Comparison of ENCODE assay signal across 8 cellular contexts in the genomic region with DNA sequence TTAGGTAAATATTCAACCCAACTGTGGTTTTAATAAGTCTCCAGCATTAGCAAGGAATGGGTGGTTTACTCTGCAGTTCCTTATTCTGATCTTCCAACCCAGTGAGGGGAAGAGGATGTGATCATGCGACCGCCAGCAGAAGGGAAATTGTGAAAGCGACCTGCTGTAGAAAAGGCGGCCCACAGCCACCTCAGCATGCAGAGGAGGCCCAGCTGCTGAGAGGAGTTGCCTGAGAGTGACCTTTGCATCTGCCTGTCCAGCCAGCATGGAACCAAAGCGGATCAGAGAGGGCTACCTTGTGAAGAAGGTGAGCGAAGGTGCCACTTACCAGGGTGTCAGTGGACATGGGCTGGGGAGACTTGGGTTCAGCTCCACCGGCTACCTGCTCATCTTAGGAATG. TPM values are rescaled to one million over a fixed set of nuclear protein-coding genes. Genes with fewer than 3 reads are reported as not detected.
DNase-seq lines count a peak whose midpoint lies in the region; ATAC-seq and TF ChIP-seq lines count a peak whose summit lies in the region.

A gene with protein sequence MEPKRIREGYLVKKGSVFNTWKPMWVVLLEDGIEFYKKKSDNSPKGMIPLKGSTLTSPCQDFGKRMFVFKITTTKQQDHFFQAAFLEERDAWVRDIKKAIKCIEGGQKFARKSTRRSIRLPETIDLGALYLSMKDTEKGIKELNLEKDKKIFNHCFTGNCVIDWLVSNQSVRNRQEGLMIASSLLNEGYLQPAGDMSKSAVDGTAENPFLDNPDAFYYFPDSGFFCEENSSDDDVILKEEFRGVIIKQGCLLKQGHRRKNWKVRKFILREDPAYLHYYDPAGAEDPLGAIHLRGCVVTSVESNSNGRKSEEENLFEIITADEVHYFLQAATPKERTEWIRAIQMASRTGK (plus strand): TSS at position 196 of the 400 bp plus-strand sequence. CDS start 70 bp downstream, at position 266.

- no peaks in the 10 kb centered on the region for H4K20me1 ChIP-seq in hepatocyte (ENCODE audit: insufficient read depth, poor library complexity, severe bottlenecking)

- DNase-seq in activated T-cell treated with anti-CD3 and anti-CD28 coated beads, Interleukin-2, amount 50 U/mL, for 24 hours = no peak
- DNase-seq in activated T-cell treated with anti-CD3 and anti-CD28 coated beads, Interleukin-2, amount 50 U/mL, for 48 hours = no peak
- peak; percentile 26 for DNase-seq in activated CD4-positive, alpha-beta memory T cell treated with anti-CD3 and anti-CD28 coated beads for 36 hours
- DNase-seq in lung (ENCODE audit: low spot score) = peak; percentile 60
- no peak for DNase-seq in hepatocyte (ENCODE audit: low spot score)
- DNase-seq in stimulated activated CD4-positive, alpha-beta T cell treated with anti-CD3 and anti-CD28 coated beads, Interleukin-15, amount 100 ng/mL, for 24 hours = no peak
- DNase-seq in occipital lobe (lab: John Stamatoyannopoulos, UW) = no peak

- TF ChIP-seq CTCF in lung (IDR thresholded peaks at IDR 0.05; ENCODE audit: control extremely low read depth, extremely low read depth) = no peak
- no peak for TF ChIP-seq CTCF in hepatocyte (IDR thresholded peaks at IDR 0.05; ENCODE audit: poor library complexity)

- peaks cover 4% of the 10 kb centered on the region for H3K9me3 Mint-ChIP-seq in activated T-cell treated with anti-CD3 and anti-CD28 coated beads, Interleukin-2, amount 50 U/mL, for 24 hours
- H3K9me3 Mint-ChIP-seq in activated CD4-positive, alpha-beta memory T cell treated with anti-CD3 and anti-CD28 coated beads for 36 hours = peaks cover 4% of the 10 kb centered on the region

- CTCF ChIA-PET in activated CD4-positive, alpha-beta memory T cell treated with anti-CD3 and anti-CD28 coated beads for 36 hours (lab: Charles Lee) = interaction anchor here (2.4 kb wide), 1 partner anchor 77 kb away, joined by 18 read pairs; no protein-coding TSS in a partner anchor

- H3K36me3 Mint-ChIP-seq in activated T-cell treated with anti-CD3 and anti-CD28 coated beads, Interleukin-2, amount 50 U/mL, for 24 hours (ENCODE audit: low read depth) = no peaks in the 10 kb centered on the region
- H3K36me3 Mint-ChIP-seq in activated CD4-positive, alpha-beta memory T cell treated with anti-CD3 and anti-CD28 coated beads for 36 hours = peaks cover 2% of the 10 kb centered on the region

- peak within 1 kb of the TSS; percentile 61 for H3K4me3 Mint-ChIP-seq in activated T-cell treated with anti-CD3 and anti-CD28 coated beads, Interleukin-2, amount 50 U/mL, for 24 hours
- peak within 1 kb of the TSS; percentile 53 for H3K4me3 Mint-ChIP-seq in activated CD4-positive, alpha-beta memory T cell treated with anti-CD3 and anti-CD28 coated beads for 36 hours

- no peaks in the 10 kb centered on the region for H3K9me2 ChIP-seq in hepatocyte (replicated peaks; ENCODE audit: insufficient read depth)

- H3K27me3 Mint-ChIP-seq in activated T-cell treated with anti-CD3 and anti-CD28 coated beads, Interleukin-2, amount 50 U/mL, for 24 hours = peaks cover 5% of the 10 kb centered on the region
- H3K27me3 Mint-ChIP-seq in activated CD4-positive, alpha-beta memory T cell treated with anti-CD3 and anti-CD28 coated beads for 36 hours = no peaks in the 10 kb centered on the region

- H3K4me1 ChIP-seq in lung (ENCODE audit: control insufficient read depth in 2 of 2, insufficient read depth in 2 of 2, low read length in 2 of 2) (no peaks in the 10 kb centered on the region), hepatocyte (ENCODE audit: insufficient read depth) (no peaks in the 10 kb centered on the region)

- intact Hi-C loops in activated CD4-positive, alpha-beta memory T cell treated with anti-CD3 and anti-CD28 coated beads for 36 hours (cut with micrococcal nuclease) = no loop called here

- no peaks in the 10 kb centered on the region for H3K27me3 ChIP-seq in lung (ENCODE audit: control insufficient read depth, insufficient read depth)
- no peaks in the 10 kb centered on the region for H3K27me3 ChIP-seq in hepatocyte

- no peaks in the 10 kb centered on the region for H3K79me2 ChIP-seq in hepatocyte

- H3K4me2 ChIP-seq in hepatocyte = no peak within 1 kb of the TSS

- no peak within 1 kb of the TSS for H2AFZ ChIP-seq in hepatocyte

- peak within 1 kb of the TSS; percentile 82 for H3K27ac Mint-ChIP-seq in activated T-cell treated with anti-CD3 and anti-CD28 coated beads, Interleukin-2, amount 50 U/mL, for 24 hours
- peak within 1 kb of the TSS; percentile 67 for H3K27ac Mint-ChIP-seq in activated CD4-positive, alpha-beta memory T cell treated with anti-CD3 and anti-CD28 coated beads for 36 hours

- H3K9me3 ChIP-seq in lung (ENCODE audit: control insufficient read depth in 2 of 2, insufficient read depth in 1 of 2, low read length in 1 of 2) (peaks cover 0 to 2% of the 10 kb centered on the region in 2 donors), hepatocyte (ENCODE audit: low read depth) (no peaks in the 10 kb centered on the region)

- no peak within 1 kb of the TSS for H3K4me3 ChIP-seq in lung
- no peak within 1 kb of the TSS for H3K4me3 ChIP-seq in hepatocyte

- POLR2A ChIA-PET in activated CD4-positive, alpha-beta memory T cell treated with anti-CD3 and anti-CD28 coated beads for 36 hours (lab: Charles Lee) = no interaction called here

- ATAC-seq in HG03108 (IDR thresholded peaks at IDR 0.05; ENCODE audit: unreplicated experiment) (peak; percentile 55), lung (ENCODE audit: insufficient read depth, low FRiP score) (peak; percentile 29)

- H3K27ac ChIP-seq in lung (ENCODE audit: low read depth in 1 of 2, low read length in 1 of 2) (peak within 1 kb of the TSS in 1 of 2 donors; percentile 76), hepatocyte (no peak within 1 kb of the TSS)

- 31 to 64% methylated on average over 7 of the region's 7 CpGs for WGBS in lung, 2 donors
- 89% methylated on average over 7 of the region's 7 CpGs for WGBS in hepatocyte (ENCODE audit: low lambda C conversion rate, missing lambda C conversion rate)

- H3K36me3 ChIP-seq in lung (ENCODE audit: control insufficient read depth in 2 of 2, insufficient read depth in 2 of 2, low read length in 2 of 2) (no peaks in the 10 kb centered on the region), hepatocyte (replicated peaks; ENCODE audit: insufficient read depth, low read depth) (no peaks in the 10 kb centered on the region)

- H3K4me1 Mint-ChIP-seq in activated T-cell treated with anti-CD3 and anti-CD28 coated beads, Interleukin-2, amount 50 U/mL, for 24 hours (ENCODE audit: low read depth) = peaks cover 23% of the 10 kb centered on the region
- peaks cover 12% of the 10 kb centered on the region for H3K4me1 Mint-ChIP-seq in activated CD4-positive, alpha-beta memory T cell treated with anti-CD3 and anti-CD28 coated beads for 36 hours (ENCODE audit: low read depth)

RNA-seq across cellular contexts. Expression of the gene that starts here (rescaled TPM):
- total RNA-seq in activated CD4-positive, alpha-beta memory T cell treated with anti-CD3 and anti-CD28 coated beads for 36 hours = 1 to 10 TPM; 6.9 to 7.6 TPM
- total RNA-seq in lung (10 to 100 TPM; 25.9 to 29.0 TPM), hepatocyte (0.08 and 0.93 TPM in 2 replicates), occipital lobe (3.0 TPM)
- polyA plus RNA-seq in lung (100 to 1,000 TPM in 1 of 2 donors, 1 to 10 TPM in 1; 8.2 to 181 TPM), hepatocyte (0.72 and 0.92 TPM in 2 replicates)

Comparison
In these comparisons a context has a peak if more than half of its experiments do, and no peak if none do; other contexts are left out.
1. DNase-seq: peak in activated CD4-positive, alpha-beta memory T cell treated with anti-CD3 and anti-CD28 coated beads for 36 hours (single experiment) and lung (single experiment); none in activated T-cell treated with anti-CD3 and anti-CD28 coated beads, Interleukin-2, amount 50 U/mL, for 24 hours (single experiment), activated T-cell treated with anti-CD3 and anti-CD28 coated beads, Interleukin-2, amount 50 U/mL, for 48 hours (0 of 2), hepatocyte (single experiment), stimulated activated CD4-positive, alpha-beta T cell treated with anti-CD3 and anti-CD28 coated beads, Interleukin-15, amount 100 ng/mL, for 24 hours (single experiment) and occipital lobe (single experiment).